In the genomic region with DNA sequence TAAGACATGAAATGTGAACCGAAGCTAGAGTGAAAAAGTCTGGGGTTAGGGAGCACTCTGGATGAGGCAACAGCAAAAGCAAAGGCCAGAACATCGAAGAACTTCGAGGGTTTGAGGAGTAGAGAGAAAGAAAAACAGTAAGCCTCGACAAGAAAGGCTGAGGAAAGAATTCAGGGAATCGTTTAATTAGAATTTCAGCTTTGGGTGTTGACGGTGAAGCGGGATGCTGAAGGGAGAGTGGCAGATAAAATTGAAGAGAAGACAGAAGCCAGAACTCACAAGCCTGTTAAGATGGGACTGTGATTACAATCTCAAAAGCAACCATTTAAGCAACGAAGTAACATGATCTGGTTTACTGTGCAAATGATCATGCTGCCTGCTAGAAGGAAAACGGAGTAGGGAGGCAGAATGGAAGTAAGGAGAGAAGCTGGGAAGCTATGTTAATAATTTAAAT, we compare ENCODE assay signal across 8 cellular contexts. TPM values are rescaled to one million over a fixed set of nuclear protein-coding genes. Genes with fewer than 3 reads are reported as not detected.
DNase-seq lines count a peak whose midpoint lies in the region; ATAC-seq and TF ChIP-seq lines count a peak whose summit lies in the region.

No MANE protein-coding gene starts in this region.

- H3K36me3 ChIP-seq in BLaER1 treated with 17β-estradiol and CSF1 and Interleukin-3, amounts not matched to agents 10 nM and 100 nM: 0 out of 22 replicates have a peak, but pooled peaks cover 0 to 4% (median 0%) of the 10 kb centered on the region in 11 experiments
- H3K36me3 ChIP-seq in naive thymus-derived CD4-positive, alpha-beta T cell (ENCODE audit: control insufficient read depth in 2 of 3, insufficient read depth in 3 of 3, low read length in 3 of 3): no peaks in the 10 kb centered on the region

- H3K4me3 Mint-ChIP-seq in chondrocyte (ENCODE audit: unreplicated experiment): peak overlapping the region; percentile 87
- H3K4me3 Mint-ChIP-seq in naive thymus-derived CD4-positive, alpha-beta T cell: peak overlapping the region; percentile 5 to 97 (median 44)
- no peak overlapping the region for H3K4me3 Mint-ChIP-seq in activated CD4-positive, alpha-beta memory T cell treated with anti-CD3 and anti-CD28 coated beads, Interleukin-2, amount 10 ng/mL, durations not matched to agents 7 days and 5 days

- H3K27me3 ChIP-seq in BLaER1 treated with 17β-estradiol and CSF1 and Interleukin-3, amounts not matched to agents 10 nM and 100 nM: no peaks in the 10 kb centered on the region
- H3K27me3 ChIP-seq in naive thymus-derived CD4-positive, alpha-beta T cell (ENCODE audit: control insufficient read depth in 2 of 2, insufficient read depth in 2 of 2, low read length in 2 of 2): no peaks in the 10 kb centered on the region

- H3K27ac Mint-ChIP-seq in chondrocyte (ENCODE audit: unreplicated experiment): peak overlapping the region; percentile 96
- peak overlapping the region; percentile 9 to 98 (median 75) for H3K27ac Mint-ChIP-seq in naive thymus-derived CD4-positive, alpha-beta T cell
- H3K27ac Mint-ChIP-seq in activated CD4-positive, alpha-beta memory T cell treated with anti-CD3 and anti-CD28 coated beads, Interleukin-2, amount 10 ng/mL, durations not matched to agents 7 days and 5 days: no peak overlapping the region

- ATAC-seq in naive thymus-derived CD4-positive, alpha-beta T cell: no peak
- ATAC-seq in GM18868 (IDR thresholded peaks at IDR 0.05; ENCODE audit: unreplicated experiment): no peak
- ATAC-seq in omental fat pad (ENCODE audit: low FRiP score): no peak

- peak overlapping the region in 5 of 11 experiments; percentile 92 to 98 (median 97); a peak in 7 of 22 replicates for H3K27ac ChIP-seq in BLaER1 treated with 17β-estradiol and CSF1 and Interleukin-3, amounts not matched to agents 10 nM and 100 nM
- H3K27ac ChIP-seq in naive thymus-derived CD4-positive, alpha-beta T cell (ENCODE audit: low read depth, low read length): no peak overlapping the region

- peak; percentile 19 for DNase-seq in KBM-7
- DNase-seq in chondrocyte (ENCODE audit: low spot score): no peak
- DNase-seq in naive thymus-derived CD4-positive, alpha-beta T cell: no peak
- DNase-seq in NCI-H69 (lab: John Stamatoyannopoulos, UW): no peak
- DNase-seq in activated CD4-positive, alpha-beta memory T cell treated with anti-CD3 and anti-CD28 coated beads, Interleukin-2, amount 10 ng/mL, durations not matched to agents 7 days and 5 days: no peak
- DNase-seq in omental fat pad (ENCODE audit: low spot score): no peak

- in situ Hi-C loops in KBM-7 (cut with MboI; ENCODE audit: low pct_unique_long_range_greater_than_20kb, low sequenced_read_pairs): no loop called here

- no peak for TF ChIP-seq CTCF in chondrocyte (IDR thresholded peaks at IDR 0.05)
- TF ChIP-seq CTCF in omental fat pad (IDR thresholded peaks at IDR 0.05): no peak

- no peaks in the 10 kb centered on the region for H3K36me3 Mint-ChIP-seq in chondrocyte (ENCODE audit: low read depth)
- H3K36me3 Mint-ChIP-seq in naive thymus-derived CD4-positive, alpha-beta T cell: peaks cover 0 to 7% (median 0%) of the 10 kb centered on the region in 5 donors
- peaks cover 5% of the 10 kb centered on the region for H3K36me3 Mint-ChIP-seq in activated CD4-positive, alpha-beta memory T cell treated with anti-CD3 and anti-CD28 coated beads, Interleukin-2, amount 10 ng/mL, durations not matched to agents 7 days and 5 days (ENCODE audit: low read depth)

- H3K9me3 Mint-ChIP-seq in chondrocyte (ENCODE audit: low read depth): peaks cover 5% of the 10 kb centered on the region
- no peaks in the 10 kb centered on the region for H3K9me3 Mint-ChIP-seq in naive thymus-derived CD4-positive, alpha-beta T cell
- peaks cover 2% of the 10 kb centered on the region for H3K9me3 Mint-ChIP-seq in activated CD4-positive, alpha-beta memory T cell treated with anti-CD3 and anti-CD28 coated beads, Interleukin-2, amount 10 ng/mL, durations not matched to agents 7 days and 5 days

- no peaks in the 10 kb centered on the region for H4K20me1 ChIP-seq in BLaER1 treated with 17β-estradiol and CSF1 and Interleukin-3, amounts not matched to agents 10 nM and 100 nM

- intact Hi-C loops in naive thymus-derived CD4-positive, alpha-beta T cell (cut with micrococcal nuclease): no loop called here

- no peaks in the 10 kb centered on the region for H3K27me3 Mint-ChIP-seq in chondrocyte (ENCODE audit: low read depth)
- peaks cover 0 to 4% (median 0%) of the 10 kb centered on the region in 5 donors for H3K27me3 Mint-ChIP-seq in naive thymus-derived CD4-positive, alpha-beta T cell
- H3K27me3 Mint-ChIP-seq in activated CD4-positive, alpha-beta memory T cell treated with anti-CD3 and anti-CD28 coated beads, Interleukin-2, amount 10 ng/mL, durations not matched to agents 7 days and 5 days: no peaks in the 10 kb centered on the region

- CTCF ChIA-PET in naive thymus-derived CD4-positive, alpha-beta T cell (lab: Charles Lee): interaction anchor here (1.5 kb wide), 1 partner anchor 20 kb away, joined by 4 read pairs; no protein-coding TSS in a partner anchor
- CTCF ChIA-PET in activated CD4-positive, alpha-beta memory T cell treated with anti-CD3 and anti-CD28 coated beads, Interleukin-2, amount 10 ng/mL, durations not matched to agents 7 days and 5 days (lab: Charles Lee): interaction anchor here (0.6 to 1.0 kb wide), 2 partner anchors 16 kb away, joined by 3 read pairs; no protein-coding TSS in a partner anchor

- H3K4me1 Mint-ChIP-seq in chondrocyte (ENCODE audit: low read depth): peaks cover 33% of the 10 kb centered on the region
- peaks cover 23 to 54% (median 38%) of the 10 kb centered on the region in 7 donors for H3K4me1 Mint-ChIP-seq in naive thymus-derived CD4-positive, alpha-beta T cell
- H3K4me1 Mint-ChIP-seq in activated CD4-positive, alpha-beta memory T cell treated with anti-CD3 and anti-CD28 coated beads, Interleukin-2, amount 10 ng/mL, durations not matched to agents 7 days and 5 days: peaks cover 48% of the 10 kb centered on the region

- peak overlapping the region in 9 of 11 experiments; percentile 6 to 96 (median 94); a peak in 11 of 22 replicates for H3K9ac ChIP-seq in BLaER1 treated with 17β-estradiol and CSF1 and Interleukin-3, amounts not matched to agents 10 nM and 100 nM

- POLR2A ChIA-PET in naive thymus-derived CD4-positive, alpha-beta T cell (lab: Charles Lee): interaction anchor here (1.0 to 5.8 kb wide), 3 partner anchors 22 to 169 kb away, joined by 3 to 167 read pairs (median 3); partner anchors contain the start of gene VIM
- POLR2A ChIA-PET in activated CD4-positive, alpha-beta memory T cell treated with anti-CD3 and anti-CD28 coated beads, Interleukin-2, amount 10 ng/mL, durations not matched to agents 7 days and 5 days (lab: Charles Lee): interaction anchor here (1.4 to 6.2 kb wide), 2 partner anchors 30 to 170 kb away, joined by 3 to 215 read pairs; partner anchors contain the start of gene VIM

- H3K4me3 ChIP-seq in BLaER1 treated with 17β-estradiol and CSF1 and Interleukin-3, amounts not matched to agents 10 nM and 100 nM: no peak overlapping the region; a peak in 1 of 20 replicates
- H3K4me3 ChIP-seq in naive thymus-derived CD4-positive, alpha-beta T cell (ENCODE audit: low read length): no peak overlapping the region

- peaks cover 0 to 14% (median 10%) of the 10 kb centered on the region in 11 experiments; a peak in 13 of 22 replicates for H3K9me3 ChIP-seq in BLaER1 treated with 17β-estradiol and CSF1 and Interleukin-3, amounts not matched to agents 10 nM and 100 nM (replicated peaks in 1 of 11)
- no peaks in the 10 kb centered on the region for H3K9me3 ChIP-seq in naive thymus-derived CD4-positive, alpha-beta T cell (ENCODE audit: control insufficient read depth in 2 of 3, low read length in 3 of 3)

- H3K4me2 ChIP-seq in BLaER1 treated with 17β-estradiol and CSF1 and Interleukin-3, amounts not matched to agents 10 nM and 100 nM: peak overlapping the region; percentile 47 to 88 (median 79); a peak in 19 of 22 replicates

- peaks cover 12 to 21% (median 18%) of the 10 kb centered on the region in 10 experiments for H3K4me1 ChIP-seq in BLaER1 treated with 17β-estradiol and CSF1 and Interleukin-3, amounts not matched to agents 10 nM and 100 nM
- peaks cover 0 to 6% of the 10 kb centered on the region in 2 donors for H3K4me1 ChIP-seq in naive thymus-derived CD4-positive, alpha-beta T cell (ENCODE audit: control insufficient read depth in 2 of 2, insufficient read depth in 2 of 2, low read length in 2 of 2)

RNA-seq across cellular contexts. Expression of gene TRDMT1, which starts 2.1 kb away (rescaled TPM):
- total RNA-seq in chondrocyte (3.1 to 6.4 TPM (median 4.7 TPM) in 3 replicates), omental fat pad (10 to 100 TPM in 1 of 4 donors, 1 to 10 TPM in 3; 4.9 to 13.7 (median 6.2) TPM)
- 10 to 100 TPM; 10.2 to 30.6 (median 15.9) TPM for total RNA-seq in naive thymus-derived CD4-positive, alpha-beta T cell
- 10 to 100 TPM in 1 of 2 donors, 1 to 10 TPM in 1; 9.7 to 12.8 TPM for polyA plus RNA-seq in naive thymus-derived CD4-positive, alpha-beta T cell
- 10 to 100 TPM; 12.3 to 12.7 TPM for total RNA-seq in activated CD4-positive, alpha-beta memory T cell treated with anti-CD3 and anti-CD28 coated beads, Interleukin-2, amount 10 ng/mL, durations not matched to agents 7 days and 5 days

RNA-seq across cellular contexts. Expression of gene VIM, which starts 28.7 kb away (rescaled TPM):
- total RNA-seq in chondrocyte: 2,627 to 4,580 TPM (median 4,556 TPM) in 3 replicates
- 1,000 to 10,000 TPM in 3 of 5 experiments, 100 to 1,000 TPM in 2; 498 to 2,181 (median 1,002) TPM for total RNA-seq in naive thymus-derived CD4-positive, alpha-beta T cell
- polyA plus RNA-seq in naive thymus-derived CD4-positive, alpha-beta T cell: 100 to 1,000 TPM; 399 to 546 TPM
- total RNA-seq in activated CD4-positive, alpha-beta memory T cell treated with anti-CD3 and anti-CD28 coated beads, Interleukin-2, amount 10 ng/mL, durations not matched to agents 7 days and 5 days: 1,000 to 10,000 TPM; 2,572 to 2,607 TPM
- 1,000 to 10,000 TPM; 3,307 to 6,426 (median 5,180) TPM for total RNA-seq in omental fat pad
